ENCODE assay signal across 20 cellular contexts in the genomic region with DNA sequence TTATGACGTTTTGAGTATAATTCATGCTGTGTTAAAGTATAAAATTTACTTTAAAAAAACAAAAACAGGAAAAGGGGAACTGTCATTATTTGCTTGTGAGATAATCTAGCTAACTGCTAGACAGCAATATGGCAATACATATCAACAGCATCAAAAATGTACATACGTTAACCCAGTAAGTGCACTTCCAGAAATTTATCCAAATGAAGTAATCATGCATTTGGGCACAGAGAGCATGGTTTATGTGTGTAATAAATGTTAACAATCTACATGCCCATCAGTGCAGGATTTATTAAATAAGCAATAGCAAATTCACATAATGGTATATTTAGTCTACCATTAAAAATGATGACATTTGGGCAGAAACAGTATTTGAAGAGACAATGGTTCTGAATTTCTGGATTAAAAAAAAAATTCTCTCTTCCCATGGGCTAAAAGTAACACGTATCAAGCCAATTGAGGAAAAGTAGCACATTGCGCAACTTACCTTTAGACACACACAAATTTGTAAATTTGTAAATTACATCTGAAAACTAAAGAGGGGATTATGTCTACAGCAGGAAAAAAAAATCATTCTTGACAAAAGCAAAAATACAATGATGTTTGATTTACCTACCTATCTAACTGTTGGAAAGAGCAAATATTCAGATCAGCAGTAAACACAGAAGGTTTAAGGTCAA.
"Had no signal": no experiment of that assay in that cellular context is flagged by ENCODE, and none has a peak within 500 bp of the region (broad histone marks: within the 10 kb centered on the region; RNA-seq: fewer than 3 reads in every experiment).

No MANE protein-coding gene starts in this region.

- H3K4me3 ChIP-seq: ascending aorta, breast epithelium, skin epidermis, suprapubic skin had no signal

- ATAC-seq: activated naive CD8-positive, alpha-beta T cell treated with anti-CD3 and anti-CD28 coated beads, Interleukin-2, amount 50 U/mL, for 24 hours; right cardiac atrium had no signal

- DNase-seq: activated B cell treated with CpG ODN at 0.5 μM for 24 hours; activated CD4-positive, alpha-beta T cell treated with anti-CD3 and anti-CD28 coated beads for 48 hours; activated CD8-positive, alpha-beta memory T cell treated with anti-CD3 and anti-CD28 coated beads, Interleukin-2, amount 50 U/mL, for 48 hours; activated naive CD4-positive, alpha-beta T cell treated with Interleukin-2 at 50 U/mL for 16 hours; activated naive CD8-positive, alpha-beta T cell treated with anti-CD3 and anti-CD28 coated beads, Interleukin-2, amount 50 U/mL, for 24 hours; cerebellar nuclear complex; effector memory CD4-positive, alpha-beta T cell; head of caudate nucleus; right cardiac atrium; stimulated activated CD4-positive, alpha-beta T cell treated with anti-CD3 and anti-CD28 coated beads, Interleukin-15, amount 100 ng/mL, for 24 hours; stimulated activated CD4-positive, alpha-beta T cell treated with anti-CD3 and anti-CD28 coated beads, Interleukin-4, amount 100 ng/mL, for 24 hours had no signal

- FAIRE-seq: frontal cortex had no signal

- H3K36me3 ChIP-seq: breast epithelium had no signal

- H3K9me3 ChIP-seq: ascending aorta, breast epithelium, suprapubic skin had no signal

- H3K27ac Mint-ChIP-seq: activated B cell treated with CpG ODN at 0.5 μM for 24 hours; activated naive CD8-positive, alpha-beta T cell treated with anti-CD3 and anti-CD28 coated beads, Interleukin-2, amount 50 U/mL, for 24 hours; activated T-helper 1 cell treated with anti-CD3 and anti-CD28 coated beads, Interleukin-12 subunit alpha, Interleukin-12 subunit beta, Interleukin-2, Interleukin-4 antibody, amounts not matched to agents 30 ng/mL and 10 ng/mL and 1 ng/mL, durations not matched to agents 14 hours and 24 hours and 36 hours; progenitor cell of endocrine pancreas had no signal

- H3K4me1 ChIP-seq: ascending aorta, breast epithelium, suprapubic skin had no signal

- H3K27ac ChIP-seq: ascending aorta, breast epithelium, epithelial cell of prostate, skin epidermis, suprapubic skin had no signal

- H3K27me3 ChIP-seq: ascending aorta, breast epithelium, suprapubic skin had no signal

- H3K9me3 Mint-ChIP-seq: activated B cell treated with CpG ODN at 0.5 μM for 24 hours; activated T-helper 1 cell treated with anti-CD3 and anti-CD28 coated beads, Interleukin-12 subunit alpha, Interleukin-12 subunit beta, Interleukin-2, Interleukin-4 antibody, amounts not matched to agents 30 ng/mL and 10 ng/mL and 1 ng/mL, durations not matched to agents 14 hours and 24 hours and 36 hours; T-helper 1 cell treated with Interleukin-12 subunit alpha and Interleukin-12 subunit beta and Interleukin-4 antibody, amounts not matched to agents 30 μg/mL and 1 μg/mL, for 36 hours had no signal

- H3K4me3 Mint-ChIP-seq: activated B cell treated with CpG ODN at 0.5 μM for 24 hours; activated naive CD8-positive, alpha-beta T cell treated with anti-CD3 and anti-CD28 coated beads, Interleukin-2, amount 50 U/mL, for 24 hours; activated T-helper 1 cell treated with anti-CD3 and anti-CD28 coated beads, Interleukin-12 subunit alpha, Interleukin-12 subunit beta, Interleukin-2, Interleukin-4 antibody, amounts not matched to agents 30 ng/mL and 10 ng/mL and 1 ng/mL, durations not matched to agents 14 hours and 24 hours and 36 hours; T-helper 1 cell treated with Interleukin-12 subunit alpha and Interleukin-12 subunit beta and Interleukin-4 antibody, amounts not matched to agents 30 μg/mL and 1 μg/mL, for 36 hours had no signal

- H3K27me3 Mint-ChIP-seq: activated B cell treated with CpG ODN at 0.5 μM for 24 hours; activated naive CD8-positive, alpha-beta T cell treated with anti-CD3 and anti-CD28 coated beads, Interleukin-2, amount 50 U/mL, for 24 hours; progenitor cell of endocrine pancreas had no signal
